8 cellular contexts compared by ENCODE assay signal in genomic region chr11:65026810-65027209, GRCh38. TPM values are rescaled to one million over a fixed set of nuclear protein-coding genes. Genes with fewer than 3 reads are reported as not detected.
DNase-seq lines count a peak whose midpoint lies in the region; ATAC-seq and TF ChIP-seq lines count a peak whose summit lies in the region.

No MANE protein-coding gene starts in this region.

- no peaks in the 10 kb centered on the region for H4K20me1 ChIP-seq in Loucy (ENCODE audit: insufficient read depth, low read length, poor library complexity, severe bottlenecking)

- H3K9ac ChIP-seq in Loucy (ENCODE audit: low read depth, low read length, poor library complexity, severe bottlenecking), result peak overlapping the region; percentile 57

- H3K27ac Mint-ChIP-seq in nephron, result peak overlapping the region; percentile 71 to 92 (median 73)

- no peaks in the 10 kb centered on the region for H3K9me2 ChIP-seq in Loucy (replicated peaks; ENCODE audit: low read depth, low read length)

- H3K9me3 Mint-ChIP-seq in nephron, result no peaks in the 10 kb centered on the region

- H3K36me3 Mint-ChIP-seq in nephron (ENCODE audit: low read depth), result peaks cover 5% of the 10 kb centered on the region

- H3K9me3 ChIP-seq in BE2C (no peaks in the 10 kb centered on the region), Loucy (ENCODE audit: insufficient read depth, low read depth, low read length) (no peaks in the 10 kb centered on the region)

- H3K27me3 ChIP-seq in BE2C, result no peaks in the 10 kb centered on the region
- no peaks in the 10 kb centered on the region for H3K27me3 ChIP-seq in Loucy (ENCODE audit: insufficient read depth, low read length, poor library complexity, severe bottlenecking)

- no peaks in the 10 kb centered on the region for H3K4me1 ChIP-seq in BE2C
- peaks cover 14% of the 10 kb centered on the region for H3K4me1 ChIP-seq in Loucy (ENCODE audit: insufficient read depth, low read length, poor library complexity, severe bottlenecking)

- no peaks in the 10 kb centered on the region for H3K79me2 ChIP-seq in Loucy (ENCODE audit: insufficient read depth, low read length)

- H3K4me1 Mint-ChIP-seq in nephron, result peaks cover 9% of the 10 kb centered on the region

- intact Hi-C loops in posterior cingulate gyrus (cut with DNase I), result loop anchor here (1.0 to 5.0 kb wide), 5 partner anchors 13 to 103 kb away; partner anchors contain the start of genes ARL2, CDCA5, PPP2R5B and TM7SF2

- H3K36me3 ChIP-seq in BE2C (no peaks in the 10 kb centered on the region), Loucy (ENCODE audit: insufficient read depth, low read length) (no peaks in the 10 kb centered on the region)

- H3K4me2 ChIP-seq in Loucy (ENCODE audit: low read depth, low read length, poor library complexity, severe bottlenecking), result peak overlapping the region; percentile 79

- H2AFZ ChIP-seq in Loucy (ENCODE audit: low read length), result peak overlapping the region; percentile 89

- H3K27me3 Mint-ChIP-seq in nephron (ENCODE audit: low read depth), result no peaks in the 10 kb centered on the region

- DNase-seq in BE2C (no peak), dedifferentiated amniotic fluid mesenchymal stem cell (ENCODE audit: extremely low spot score) (peak; percentile 16), posterior cingulate gyrus (no peak), NCI-H82 (lab: John Stamatoyannopoulos, UW) (no peak)

- no peak for TF ChIP-seq CTCF in BE2C (IDR thresholded peaks at IDR 0.05; ENCODE audit: low read depth, low read length)
- no peak for TF ChIP-seq CTCF in Loucy (conservative IDR thresholded peaks at IDR 0.05; ENCODE audit: low read length)
- no peak for TF ChIP-seq CTCF in nephron (IDR thresholded peaks at IDR 0.05; ENCODE audit: unreplicated experiment in 3 of 3)

- no peaks in the 10 kb centered on the region for H3F3A ChIP-seq in Loucy (ENCODE audit: low read depth)

- H3K4me3 ChIP-seq in BE2C (ENCODE audit: low read depth, low read length) (peak overlapping the region; percentile 53), Loucy (ENCODE audit: low read length, poor library complexity, severe bottlenecking) (peak overlapping the region; percentile 76)

- peak overlapping the region; percentile 82 for H3K4me3 Mint-ChIP-seq in nephron

- no peak for ATAC-seq in GM21619 (IDR thresholded peaks at IDR 0.05; ENCODE audit: unreplicated experiment)
- no peak for ATAC-seq in GM21526 (IDR thresholded peaks at IDR 0.05; ENCODE audit: low FRiP score, unreplicated experiment)

RNA-seq across cellular contexts. Expression of gene SNX15, which starts 0.4 kb away (rescaled TPM):
- polyA plus RNA-seq in BE2C (2012; ENCODE audit: insufficient read depth, insufficient read length, low read depth), result 15.7 TPM

RNA-seq across cellular contexts. Expression of gene ARL2, which starts 12.8 kb away (rescaled TPM):
- polyA plus RNA-seq in BE2C (2012; ENCODE audit: insufficient read depth, insufficient read length, low read depth), result 126 TPM

RNA-seq across cellular contexts. Expression of gene SAC3D1, which starts 14.2 kb away (rescaled TPM):
- 19.0 TPM for polyA plus RNA-seq in BE2C (2012; ENCODE audit: insufficient read depth, insufficient read length, low read depth)

RNA-seq across cellular contexts. Expression of gene BATF2, which starts 30.0 kb away (rescaled TPM):
- polyA plus RNA-seq in BE2C (2012; ENCODE audit: insufficient read depth, insufficient read length, low read depth), result 2.8 TPM

RNA-seq across cellular contexts. Expression of gene NAALADL1, which starts 31.5 kb away (rescaled TPM):
- polyA plus RNA-seq in BE2C (2012; ENCODE audit: insufficient read depth, insufficient read length, low read depth), result not detected
